In genomic region chr7:102069913-102070629, GRCh38 we compare ENCODE assay signal across 18 cellular contexts.
A peak's percentile ranks its signal among the peaks of the same experiment; 100 is the strongest.
DNase-seq lines count a peak whose midpoint lies in the region; ATAC-seq and TF ChIP-seq lines count a peak whose summit lies in the region.
"Had no signal": no experiment of that assay in that cellular context is flagged by ENCODE, and none has a peak within 500 bp of the region (broad histone marks: within the 10 kb centered on the region; RNA-seq: fewer than 3 reads in every experiment).

No MANE protein-coding gene starts in this region.

- H2BK12ac ChIP-seq in H9 (ENCODE audit: insufficient read length, low read depth, low read length) = no peak overlapping the region

- intact Hi-C loops in left colon (cut with DNase I, micrococcal nuclease) = no loop called here

- no peak overlapping the region for H4K91ac ChIP-seq in H9 (ENCODE audit: insufficient read length, low read depth, low read length)

- no peak for DNase-seq in BE2C
- DNase-seq in H9 = no peak
- DNase-seq in left colon = no peak
- no peak for DNase-seq in MG63
- no peak for DNase-seq in NCI-H128 (lab: John Stamatoyannopoulos, UW; ENCODE audit: unreplicated experiment)
- DNase-seq: activated CD4-positive, alpha-beta T cell treated with anti-CD3 and anti-CD28 coated beads for 1 hour; activated naive CD4-positive, alpha-beta T cell treated with anti-CD3 and anti-CD28 coated beads, Interleukin-2, amount 10 ng/mL, durations not matched to agents 7 days and 5 days; amygdala; left ventricle myocardium superior; NCI-H1417; NCI-H510A treated with DMSO at 0.1 percent for 48 hours; posterior cingulate gyrus had no signal

- H3K36me3 Mint-ChIP-seq in H9 (ENCODE audit: insufficient read depth in 1 of 3, low read depth in 3 of 3) = peaks cover 29 to 36% (median 31%) of the 10 kb centered on the region in 3 experiments

- H3K9ac ChIP-seq in H9 (ENCODE audit: extremely low read depth, insufficient read length, low read length) (no peak overlapping the region), OCI-LY3 (ENCODE audit: low read length) (no peak overlapping the region)

- H2BK20ac ChIP-seq in H9 (ENCODE audit: low read depth, low read length, poor library complexity, severe bottlenecking) = no peak overlapping the region

- H4K8ac ChIP-seq in H9 (replicated peaks; ENCODE audit: insufficient read length, low read depth, low read length) = no peak overlapping the region

- H3K79me2 ChIP-seq in H9 (ENCODE audit: insufficient read depth, low read length) = 0 out of 2 replicates have a peak, but pooled peaks cover 2% of the 10 kb centered on the region
- no peaks in the 10 kb centered on the region for H3K79me2 ChIP-seq in OCI-LY3 (ENCODE audit: low read length)

- H2BK5ac ChIP-seq in H9 (ENCODE audit: insufficient read length, low read length) = no peak overlapping the region

- H3K27me3 ChIP-seq in BE2C (no peaks in the 10 kb centered on the region), H9 (ENCODE audit: insufficient read depth, low read length) (no peaks in the 10 kb centered on the region), OCI-LY3 (ENCODE audit: low read depth, low read length) (no peaks in the 10 kb centered on the region), MG63 (no peaks in the 10 kb centered on the region)

- no peaks in the 10 kb centered on the region for H3K23me2 ChIP-seq in H9 (ENCODE audit: insufficient read length, low read depth, low read length, poor library complexity, severe bottlenecking)

- peak overlapping the region; percentile 42 to 82 (median 50) for H3K27ac Mint-ChIP-seq in H9
- H3K27ac Mint-ChIP-seq: activated naive CD4-positive, alpha-beta T cell treated with anti-CD3 and anti-CD28 coated beads, Interleukin-2, amount 10 ng/mL, durations not matched to agents 7 days and 5 days; dendritic cell treated with granulocyte-macrophage colony-stimulating factor and Interleukin-4, amounts not matched to agents 40 ng/mL and 50 ng/mL, for 4 days; mesothelial cell of epicardium; natural killer cell treated with Interleukin-12 subunit alpha and Interleukin-12 subunit beta and Interleukin-15 and Interleukin-18, amount 100 ng/mL, for 72 hours had no signal

- H3K56ac ChIP-seq in H9 (ENCODE audit: insufficient read length, low read depth, low read length) = no peak overlapping the region

- H3K4me1 ChIP-seq in BE2C = no peaks in the 10 kb centered on the region; the same call in 1 of the 2 replicates
- peaks cover 2% of the 10 kb centered on the region; the same call in 1 of the 2 replicates for H3K4me1 ChIP-seq in H9 (ENCODE audit: insufficient read depth, low read length)
- H3K4me1 ChIP-seq in OCI-LY3 (ENCODE audit: low read length) = peaks cover 6% of the 10 kb centered on the region
- H3K4me1 ChIP-seq: HAP-1 had no signal

- no peak overlapping the region for H2BK15ac ChIP-seq in H9 (ENCODE audit: low read depth, low read length)

- no peak overlapping the region for H4K5ac ChIP-seq in H9 (ENCODE audit: insufficient read length, low read depth, low read length)

- no peak overlapping the region for H3K23ac ChIP-seq in H9 (ENCODE audit: insufficient read length, low read depth, low read length)

- H3K79me1 ChIP-seq in H9 (ENCODE audit: insufficient read depth, low read depth, low read length, poor library complexity, severe bottlenecking) = no peaks in the 10 kb centered on the region

- H3K36me3 ChIP-seq in BE2C (peaks cover 4% of the 10 kb centered on the region), OCI-LY3 (replicated peaks; ENCODE audit: low read depth, low read length) (peaks cover 19% of the 10 kb centered on the region), MG63 (no peaks in the 10 kb centered on the region; the same call in 1 of the 2 replicates)

- H3K4me2 ChIP-seq in H9 (ENCODE audit: insufficient read depth, insufficient read length, low read length) (no peak overlapping the region), OCI-LY3 (ENCODE audit: low read length) (no peak overlapping the region)

- no peak overlapping the region for H3K4me3 ChIP-seq in BE2C (ENCODE audit: low read depth, low read length)
- H3K4me3 ChIP-seq in OCI-LY3 (ENCODE audit: low read length) = no peak overlapping the region
- no peak overlapping the region for H3K4me3 ChIP-seq in MG63
- H3K4me3 ChIP-seq: HAP-1 had no signal

- H3K9me3 ChIP-seq in BE2C (no peaks in the 10 kb centered on the region), H9 (ENCODE audit: control insufficient read depth, low read depth, low read length) (no peaks in the 10 kb centered on the region), OCI-LY3 (ENCODE audit: insufficient read depth, low read length) (no peaks in the 10 kb centered on the region), MG63 (no peaks in the 10 kb centered on the region)
- H3K9me3 ChIP-seq: HAP-1 had no signal

- H2AK5ac ChIP-seq in H9 (ENCODE audit: insufficient read length, low read length) = no peak overlapping the region

- H3T11ph ChIP-seq in H9 (ENCODE audit: low read length) = no peak overlapping the region

- no peaks in the 10 kb centered on the region for H3K27me3 Mint-ChIP-seq in H9 (ENCODE audit: low read depth)
- H3K27me3 Mint-ChIP-seq: activated naive CD4-positive, alpha-beta T cell treated with anti-CD3 and anti-CD28 coated beads, Interleukin-2, amount 10 ng/mL, durations not matched to agents 7 days and 5 days; dendritic cell treated with granulocyte-macrophage colony-stimulating factor and Interleukin-4, amounts not matched to agents 40 ng/mL and 50 ng/mL, for 4 days; natural killer cell treated with Interleukin-12 subunit alpha and Interleukin-12 subunit beta and Interleukin-15 and Interleukin-18, amount 100 ng/mL, for 72 hours had no signal

- no peak overlapping the region for H3K4ac ChIP-seq in H9 (ENCODE audit: low read depth, low read length)

- no CpG with 5 or more reads among the region's 7 CpGs for WGBS in H9 (ENCODE audit: extremely low coverage, insufficient read length, low lambda C conversion rate)

- H3K27ac ChIP-seq in H9 (ENCODE audit: insufficient read length, low read depth, low read length) = no peak overlapping the region
- H3K27ac ChIP-seq in OCI-LY3 (ENCODE audit: low read length) = no peak overlapping the region

- H3K14ac ChIP-seq in H9 (ENCODE audit: insufficient read depth, low read length) = no peak overlapping the region

- H3K9me3 Mint-ChIP-seq in H9 = no peaks in the 10 kb centered on the region
- H3K9me3 Mint-ChIP-seq: dendritic cell treated with granulocyte-macrophage colony-stimulating factor and Interleukin-4, amounts not matched to agents 40 ng/mL and 50 ng/mL, for 4 days; natural killer cell treated with Interleukin-12 subunit alpha and Interleukin-12 subunit beta and Interleukin-15 and Interleukin-18, amount 100 ng/mL, for 72 hours had no signal

- H2BK120ac ChIP-seq in H9 (ENCODE audit: low read depth, low read length, poor library complexity, severe bottlenecking) = no peak overlapping the region

- H4K20me1 ChIP-seq in H9 (ENCODE audit: control insufficient read depth, insufficient read depth, insufficient read length) (no peaks in the 10 kb centered on the region), OCI-LY3 (ENCODE audit: insufficient read depth, low read length) (peaks cover 2% of the 10 kb centered on the region; the same call in 1 of the 2 replicates)

- H3K4me3 Mint-ChIP-seq in H9 = no peak overlapping the region
- H3K4me3 Mint-ChIP-seq: activated naive CD4-positive, alpha-beta T cell treated with anti-CD3 and anti-CD28 coated beads, Interleukin-2, amount 10 ng/mL, durations not matched to agents 7 days and 5 days; dendritic cell treated with granulocyte-macrophage colony-stimulating factor and Interleukin-4, amounts not matched to agents 40 ng/mL and 50 ng/mL, for 4 days; mesothelial cell of epicardium; natural killer cell treated with Interleukin-12 subunit alpha and Interleukin-12 subunit beta and Interleukin-15 and Interleukin-18, amount 100 ng/mL, for 72 hours had no signal

- ATAC-seq in left colon = peak; percentile 60
- no peak for ATAC-seq in GM18907 (IDR thresholded peaks at IDR 0.05; ENCODE audit: unreplicated experiment)
- ATAC-seq: left ventricle myocardium superior; natural killer cell treated with Interleukin-12 subunit alpha and Interleukin-12 subunit beta and Interleukin-15 and Interleukin-18, amount 100 ng/mL, for 72 hours had no signal

- peaks cover 10 to 12% of the 10 kb centered on the region in 2 experiments for H3K4me1 Mint-ChIP-seq in H9
- H3K4me1 Mint-ChIP-seq: mesothelial cell of epicardium had no signal

- H3K18ac ChIP-seq in H9 (ENCODE audit: insufficient read length, low read depth, low read length) = no peak overlapping the region

- TF ChIP-seq CTCF in BE2C (IDR thresholded peaks at IDR 0.05; ENCODE audit: low read depth, low read length) (peak; percentile 18; the same call in 1 of the 2 replicates), H9 (conservative IDR thresholded peaks at IDR 0.05) (peak; percentile 68), OCI-LY3 (IDR thresholded peaks at IDR 0.05; ENCODE audit: low read depth, low read length) (peak; percentile 16; the same call in 1 of the 2 replicates)

- no peak overlapping the region for H2AFZ ChIP-seq in H9 (ENCODE audit: low read length)
- H2AFZ ChIP-seq in OCI-LY3 (ENCODE audit: low read depth, low read length) = no peak overlapping the region

Comparison
In these comparisons a context has a peak if more than half of its experiments do, and no peak if none do; other contexts are left out.
1. CTCF ChIP-seq: peak in every context shown above with its lines; median percentile 68 in H9; 18 in BE2C; 16 in OCI-LY3.